8 cellular contexts compared by ENCODE assay signal in the genomic region with DNA sequence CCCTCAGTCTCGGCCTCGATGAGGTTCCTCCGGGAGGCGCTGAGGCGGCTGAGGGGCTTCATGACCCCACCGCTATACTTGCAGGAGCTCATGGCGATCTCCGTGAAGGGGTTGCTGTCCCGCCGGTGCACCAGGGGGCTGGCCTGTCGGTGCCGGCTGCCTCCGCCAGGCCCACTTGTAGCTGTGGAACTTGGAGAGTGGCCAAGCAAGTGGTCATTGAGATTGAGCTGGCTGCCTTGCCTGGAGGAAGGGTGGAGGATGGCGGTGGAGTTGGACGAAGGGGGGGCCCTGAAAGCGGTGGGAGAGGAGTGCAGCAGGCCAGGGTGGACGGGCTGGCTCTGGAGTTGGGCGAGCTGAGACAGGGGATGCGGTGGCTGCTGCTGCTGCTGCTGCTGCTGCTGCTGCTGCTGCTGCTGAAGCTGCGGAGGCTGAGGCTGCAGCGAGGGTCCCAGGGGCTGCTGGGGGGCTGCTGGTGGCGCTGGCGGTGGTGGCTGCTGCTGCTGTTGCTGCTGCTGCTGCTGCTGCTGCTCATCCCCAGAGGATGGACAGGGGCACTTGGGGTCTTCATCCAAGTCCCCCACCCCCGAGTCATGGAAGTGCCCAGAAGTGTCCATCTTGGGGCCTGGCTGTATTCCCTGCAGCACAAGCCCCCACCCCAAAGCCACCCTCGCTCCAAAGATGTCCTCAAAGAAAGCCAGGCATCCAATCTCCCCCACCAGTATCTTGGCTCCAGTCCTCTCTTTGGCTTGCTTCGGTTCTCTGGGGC. TPM values are rescaled to one million over a fixed set of nuclear protein-coding genes. Genes with fewer than 3 reads are reported as not detected.
DNase-seq lines count a peak whose midpoint lies in the region; ATAC-seq and TF ChIP-seq lines count a peak whose summit lies in the region.

No MANE protein-coding gene starts in this region.

- H3K9me2 ChIP-seq in Loucy (replicated peaks; ENCODE audit: low read depth, low read length): no peaks in the 10 kb centered on the region

- no peaks in the 10 kb centered on the region for H3K9me3 Mint-ChIP-seq in naive thymus-derived CD8-positive, alpha-beta T cell

- peaks cover 64 to 72% (median 70%) of the 10 kb centered on the region in 10 experiments for H3K4me1 ChIP-seq in BLaER1 treated with 17β-estradiol and CSF1 and Interleukin-3, amounts not matched to agents 10 nM and 100 nM
- H3K4me1 ChIP-seq in Loucy (ENCODE audit: insufficient read depth, low read length, poor library complexity, severe bottlenecking): peaks cover 23% of the 10 kb centered on the region

- H3K79me2 ChIP-seq in Loucy (ENCODE audit: insufficient read depth, low read length): no peaks in the 10 kb centered on the region

- H3K4me3 ChIP-seq in BLaER1 treated with 17β-estradiol and CSF1 and Interleukin-3, amounts not matched to agents 10 nM and 100 nM: peak overlapping the region in 5 of 10 experiments; percentile 2 to 32 (median 20); a peak in 4 of 20 replicates
- peak overlapping the region; percentile 33 for H3K4me3 ChIP-seq in Loucy (ENCODE audit: low read length, poor library complexity, severe bottlenecking)

- H3K36me3 ChIP-seq in BLaER1 treated with 17β-estradiol and CSF1 and Interleukin-3, amounts not matched to agents 10 nM and 100 nM: no peaks in the 10 kb centered on the region
- no peaks in the 10 kb centered on the region for H3K36me3 ChIP-seq in Loucy (ENCODE audit: insufficient read depth, low read length)

- peak; percentile 72 for DNase-seq in dermis blood vessel endothelial cell
- peak in 1 of 10 donors; percentile 61 for DNase-seq in naive thymus-derived CD8-positive, alpha-beta T cell
- no peak for DNase-seq in stimulated activated CD4-positive, alpha-beta T cell treated with anti-CD3 and anti-CD28 coated beads, Interleukin-2, amount 100 ng/mL, for 24 hours
- no peak for DNase-seq in activated gamma-delta T cell treated with Interleukin-2 at 50 U/mL for 16 hours
- no peak for DNase-seq in NCI-H524 treated with DMSO at 0.1 percent for 48 hours (lab: John Stamatoyannopoulos, UW)

- peaks cover 17 to 25% (median 23%) of the 10 kb centered on the region in 4 donors for H3K4me1 Mint-ChIP-seq in naive thymus-derived CD8-positive, alpha-beta T cell

- peaks cover 0 to 15% (median 0%) of the 10 kb centered on the region in 11 experiments; a peak in 6 of 22 replicates for H4K20me1 ChIP-seq in BLaER1 treated with 17β-estradiol and CSF1 and Interleukin-3, amounts not matched to agents 10 nM and 100 nM
- H4K20me1 ChIP-seq in Loucy (ENCODE audit: insufficient read depth, low read length, poor library complexity, severe bottlenecking): no peaks in the 10 kb centered on the region

- peak overlapping the region in 9 of 10 donors; percentile 14 to 55 (median 33) for H3K4me3 Mint-ChIP-seq in naive thymus-derived CD8-positive, alpha-beta T cell

- POLR2A ChIA-PET in naive thymus-derived CD8-positive, alpha-beta T cell (lab: Charles Lee): no interaction called here

- H3K9ac ChIP-seq in BLaER1 treated with 17β-estradiol and CSF1 and Interleukin-3, amounts not matched to agents 10 nM and 100 nM: no peak overlapping the region
- no peak overlapping the region for H3K9ac ChIP-seq in Loucy (ENCODE audit: low read depth, low read length, poor library complexity, severe bottlenecking)

- no peak overlapping the region for H3K27ac Mint-ChIP-seq in naive thymus-derived CD8-positive, alpha-beta T cell

- H3K27ac ChIP-seq in BLaER1 treated with 17β-estradiol and CSF1 and Interleukin-3, amounts not matched to agents 10 nM and 100 nM: no peak overlapping the region

- no peaks in the 10 kb centered on the region for H3F3A ChIP-seq in Loucy (ENCODE audit: low read depth)

- H3K36me3 Mint-ChIP-seq in naive thymus-derived CD8-positive, alpha-beta T cell: peaks cover 0 to 2% (median 0%) of the 10 kb centered on the region in 3 donors

- H3K27me3 Mint-ChIP-seq in naive thymus-derived CD8-positive, alpha-beta T cell: peaks cover 14 to 52% (median 44%) of the 10 kb centered on the region in 5 donors

- no peak for ATAC-seq in naive thymus-derived CD8-positive, alpha-beta T cell
- ATAC-seq in GM18868 (IDR thresholded peaks at IDR 0.05; ENCODE audit: unreplicated experiment): no peak

- peaks cover 43 to 54% (median 48%) of the 10 kb centered on the region in 11 experiments for H3K27me3 ChIP-seq in BLaER1 treated with 17β-estradiol and CSF1 and Interleukin-3, amounts not matched to agents 10 nM and 100 nM
- no peaks in the 10 kb centered on the region for H3K27me3 ChIP-seq in Loucy (ENCODE audit: insufficient read depth, low read length, poor library complexity, severe bottlenecking)

- no peak for TF ChIP-seq CTCF in Loucy (conservative IDR thresholded peaks at IDR 0.05; ENCODE audit: low read length)

- H3K9me3 ChIP-seq in BLaER1 treated with 17β-estradiol and CSF1 and Interleukin-3, amounts not matched to agents 10 nM and 100 nM (replicated peaks in 1 of 11): no peaks in the 10 kb centered on the region
- no peaks in the 10 kb centered on the region for H3K9me3 ChIP-seq in Loucy (ENCODE audit: insufficient read depth, low read depth, low read length)

- H3K4me2 ChIP-seq in BLaER1 treated with 17β-estradiol and CSF1 and Interleukin-3, amounts not matched to agents 10 nM and 100 nM: peak overlapping the region; percentile 68 to 83 (median 79)
- peak overlapping the region; percentile 61 for H3K4me2 ChIP-seq in Loucy (ENCODE audit: low read depth, low read length, poor library complexity, severe bottlenecking)

- H2AFZ ChIP-seq in Loucy (ENCODE audit: low read length): 0 out of 2 replicates have a peak overlapping the region, but pooled peaks have one; percentile 9

RNA-seq across cellular contexts. Expression of gene KCNN3, which starts 0.5 kb away (rescaled TPM):
- total RNA-seq in dermis blood vessel endothelial cell: 1.7 and 3.6 TPM in 2 replicates
- total RNA-seq in naive thymus-derived CD8-positive, alpha-beta T cell: under 1 TPM in 1 of 2 experiments, not detected in 1; 0.08 TPM
- not detected for polyA plus RNA-seq in naive thymus-derived CD8-positive, alpha-beta T cell
